13 cellular contexts compared by ENCODE assay signal in genomic region chr5:58407042-58407709, GRCh38. TPM values are rescaled to one million over a fixed set of nuclear protein-coding genes. Genes with fewer than 3 reads are reported as not detected.
DNase-seq lines count a peak whose midpoint lies in the region; ATAC-seq, FAIRE-seq and TF ChIP-seq lines count a peak whose summit lies in the region.
"Had no signal": no experiment of that assay in that cellular context is flagged by ENCODE, and none has a peak within 500 bp of the region (broad histone marks: within the 10 kb centered on the region; RNA-seq: fewer than 3 reads in every experiment).

No MANE protein-coding gene starts in this region.

- no peak overlapping the region for H3K56ac ChIP-seq in IMR-90 (ENCODE audit: extremely low read depth, insufficient read depth, low read length)

- peak overlapping the region; percentile 67; the same call in 1 of the 2 replicates for H3K4ac ChIP-seq in IMR-90 (ENCODE audit: low read depth, low read length)

- no peaks in the 10 kb centered on the region for H3K79me2 ChIP-seq in keratinocyte (ENCODE audit: control insufficient read depth, insufficient read depth, low read length)

- CTCF ChIA-PET in IMR-90 (lab: Yijun Ruan, JAX): no interaction called here
- CTCF ChIA-PET in CD4-positive, alpha-beta T cell (lab: Charles Lee): no interaction called here

- dilution Hi-C loops in IMR-90 (cut with HindIII; ENCODE audit: low sequenced_read_pairs, unreplicated experiment) (no loop called here), keratinocyte (cut with MboI; ENCODE audit: extremely low pct_ligation_motif_present, low sequenced_read_pairs) (no loop called here)

- ATAC-seq in IMR-90 (ENCODE audit: low read depth): peak; percentile 77
- ATAC-seq in CD4-positive, alpha-beta T cell (ENCODE audit: poor library complexity): no peak
- ATAC-seq in GM18861 (IDR thresholded peaks at IDR 0.05; ENCODE audit: unreplicated experiment): no peak

- H3K14ac ChIP-seq in IMR-90 (replicated peaks; ENCODE audit: low read depth, low read length): peak overlapping the region; percentile 49; the same call in 1 of the 2 replicates

- peaks cover 4% of the 10 kb centered on the region; the same call in 1 of the 2 replicates for H3K4me1 ChIP-seq in IMR-90 (ENCODE audit: control insufficient read depth, insufficient read depth, low read length)
- H3K4me1 ChIP-seq in keratinocyte (ENCODE audit: control insufficient read depth, extremely low read depth, insufficient read depth, low read length): peaks cover 76% of the 10 kb centered on the region
- H3K4me1 ChIP-seq: testis had no signal

- H2AK9ac ChIP-seq in IMR-90 (replicated peaks; ENCODE audit: low read depth, low read length, poor library complexity): no peak overlapping the region

- no TSS peak for BruUV-seq in IMR-90 (replicated peaks; lab: Mats Ljungman, UMichigan)

- H2BK5ac ChIP-seq in IMR-90 (ENCODE audit: low read depth, low read length, poor library complexity, severe bottlenecking): peak overlapping the region; percentile 89

- peak overlapping the region; percentile 69 for H2AFZ ChIP-seq in IMR-90 (replicated peaks; ENCODE audit: low read length, poor library complexity)
- peak overlapping the region; percentile 54 for H2AFZ ChIP-seq in keratinocyte (ENCODE audit: control insufficient read depth, low read length)

- FAIRE-seq in keratinocyte (lab: Jason Lieb, UNC): peak; percentile 87

- H2BK120ac ChIP-seq in IMR-90 (ENCODE audit: low read depth, low read length): peak overlapping the region; percentile 77

- DNase-seq in AG09309 (ENCODE audit: low read depth) (peak; percentile 35), IMR-90 (peak; percentile 88), cardiac fibroblast (ENCODE audit: low read depth in 2 of 2) (peak; percentile 25 to 82), keratinocyte (ENCODE audit: low read depth, low spot score) (no peak), WERI-Rb-1 (no peak)
- DNase-seq in CD4-positive, alpha-beta T cell: no peak
- no peak for DNase-seq in activated T-helper 1 cell treated with anti-CD3 and anti-CD28 coated beads, Interleukin-12 subunit alpha, Interleukin-12 subunit beta, Interleukin-2, Interleukin-4 antibody, amounts not matched to agents 30 ng/mL and 10 ng/mL and 1 ng/mL, durations not matched to agents 14 hours and 24 hours and 36 hours (ENCODE audit: low spot score)
- DNase-seq: activated B cell treated with CpG ODN at 0.5 μM for 24 hours, NCI-H2227 treated with DMSO at 0.1 percent for 48 hours, SHP77, testis had no signal

- H3K27me3 ChIP-seq in IMR-90 (ENCODE audit: control insufficient read depth, insufficient read depth, low read length) (no peaks in the 10 kb centered on the region), keratinocyte (ENCODE audit: control insufficient read depth, extremely low read depth, insufficient read depth, low read length) (no peaks in the 10 kb centered on the region), WERI-Rb-1 (ENCODE audit: insufficient read depth, low read depth, severe bottlenecking) (no peaks in the 10 kb centered on the region)
- no peaks in the 10 kb centered on the region for H3K27me3 ChIP-seq in CD4-positive, alpha-beta T cell (ENCODE audit: control insufficient read depth, insufficient read depth, low read length)
- H3K27me3 ChIP-seq: testis had no signal

- TF ChIP-seq CTCF in AG09309 (IDR thresholded peaks at IDR 0.05; ENCODE audit: control insufficient read depth, insufficient read depth, low read depth, low read length, missing control alignments) (no peak), IMR-90 (conservative IDR thresholded peaks at IDR 0.05; ENCODE audit: low read depth, low read length) (no peak), cardiac fibroblast (IDR thresholded peaks at IDR 0.05; ENCODE audit: low read depth, low read length) (no peak), keratinocyte (optimal IDR thresholded peaks at IDR 0.05 in 1 of 3, IDR thresholded peaks at IDR 0.05 in 1 of 3, conservative IDR thresholded peaks at IDR 0.05 in 1 of 3; ENCODE audit: extremely low read depth in 1 of 3, insufficient read depth in 2 of 3, low read length in 3 of 3) (no peak), WERI-Rb-1 (IDR thresholded peaks at IDR 0.05; ENCODE audit: low read depth, low read length) (no peak)
- TF ChIP-seq CTCF in CD4-positive, alpha-beta T cell (IDR thresholded peaks at IDR 0.05): no peak

- H4K8ac ChIP-seq in IMR-90 (ENCODE audit: low read depth in 2 of 2, low read length in 2 of 2): peak overlapping the region in 1 of 2 experiments; percentile 59; a peak in 2 of 4 replicates

- POLR2A ChIA-PET in IMR-90 (lab: Charles Lee; ENCODE audit: unreplicated experiment): interaction anchor here (0.6 kb wide), 1 partner anchor 43 kb away, joined by 4 read pairs; no protein-coding TSS in a partner anchor
- POLR2A ChIA-PET in CD4-positive, alpha-beta T cell (lab: Charles Lee): no interaction called here

- no peak overlapping the region; the same call in 1 of the 2 replicates for H3K9ac ChIP-seq in IMR-90 (ENCODE audit: low read depth, low read length)
- H3K9ac ChIP-seq in keratinocyte (ENCODE audit: control insufficient read depth, extremely low read depth, insufficient read depth, low read length): no peak overlapping the region

- H4K91ac ChIP-seq in IMR-90 (ENCODE audit: insufficient read depth, low read depth, low read length): peak overlapping the region; percentile 68

- H3K9me1 ChIP-seq in IMR-90 (ENCODE audit: insufficient read depth, low read length) (peaks cover 4% of the 10 kb centered on the region), keratinocyte (ENCODE audit: control insufficient read depth, extremely low read depth, insufficient read depth, low read length) (no peaks in the 10 kb centered on the region)

- H3K36me3 Mint-ChIP-seq in CD4-positive, alpha-beta T cell (ENCODE audit: low read depth): no peaks in the 10 kb centered on the region
- H3K36me3 Mint-ChIP-seq in activated T-helper 1 cell treated with anti-CD3 and anti-CD28 coated beads, Interleukin-12 subunit alpha, Interleukin-12 subunit beta, Interleukin-2, Interleukin-4 antibody, amounts not matched to agents 30 ng/mL and 10 ng/mL and 1 ng/mL, durations not matched to agents 14 hours and 24 hours and 36 hours (ENCODE audit: low read depth): no peaks in the 10 kb centered on the region
- H3K36me3 Mint-ChIP-seq: CD14-positive monocyte had no signal

- H2AK5ac ChIP-seq in IMR-90 (ENCODE audit: low read depth, low read length): 0 out of 2 replicates have a peak overlapping the region, but pooled peaks have one; percentile 14

- no peaks in the 10 kb centered on the region for H3K79me1 ChIP-seq in IMR-90 (ENCODE audit: low read depth in 1 of 2, low read length in 2 of 2)

- no peaks in the 10 kb centered on the region for H3K9me3 ChIP-seq in IMR-90 (ENCODE audit: control insufficient read depth, insufficient read depth, low read length)
- H3K9me3 ChIP-seq in keratinocyte (ENCODE audit: control insufficient read depth, low read depth, low read length): no peaks in the 10 kb centered on the region
- no peaks in the 10 kb centered on the region for H3K9me3 ChIP-seq in CD4-positive, alpha-beta T cell (ENCODE audit: control insufficient read depth, low read length)
- H3K9me3 ChIP-seq in WERI-Rb-1 (ENCODE audit: severe bottlenecking): no peaks in the 10 kb centered on the region
- H3K9me3 ChIP-seq: testis had no signal

- H3K4me2 ChIP-seq in IMR-90 (ENCODE audit: low read depth, low read length) (peak overlapping the region; percentile 73; the same call in 1 of the 2 replicates), keratinocyte (ENCODE audit: control insufficient read depth, extremely low read depth, insufficient read depth, low read depth, low read length) (peak overlapping the region; percentile 76)

- H4K5ac ChIP-seq in IMR-90 (ENCODE audit: low read depth, low read length): 0 out of 2 replicates have a peak overlapping the region, but pooled peaks have one; percentile 35

- H3K36me3 ChIP-seq in IMR-90 (ENCODE audit: control insufficient read depth, insufficient read depth, low read length): no peaks in the 10 kb centered on the region
- no peaks in the 10 kb centered on the region for H3K36me3 ChIP-seq in keratinocyte (ENCODE audit: control insufficient read depth in 2 of 2, extremely low read depth in 1 of 2, insufficient read depth in 2 of 2, low read length in 2 of 2)
- no peaks in the 10 kb centered on the region for H3K36me3 ChIP-seq in WERI-Rb-1

- no peak for TF ChIP-seq POLR2A in IMR-90 (IDR thresholded peaks at IDR 0.05; ENCODE audit: low read depth, low read length)

- WGBS in IMR-90 (ENCODE audit: extremely low coverage in 2 of 2, insufficient read length in 1 of 2), 2 experiments: no CpG with 5 or more reads among the region's 1 CpG

- peak overlapping the region; percentile 72 for H2BK20ac ChIP-seq in IMR-90 (ENCODE audit: low read depth, low read length)

- H4K20me1 ChIP-seq in IMR-90 (ENCODE audit: insufficient read depth, low read length): no peaks in the 10 kb centered on the region
- H4K20me1 ChIP-seq in keratinocyte (ENCODE audit: control insufficient read depth, extremely low read depth, insufficient read depth, low read length): no peaks in the 10 kb centered on the region

- H3K23ac ChIP-seq in IMR-90 (ENCODE audit: low read depth, low read length): peak overlapping the region; percentile 46; the same call in 1 of the 2 replicates

- H3K4me3 ChIP-seq in AG09309 (ENCODE audit: control insufficient read depth, low read depth, low read length): no peak overlapping the region
- H3K4me3 ChIP-seq in IMR-90 (ENCODE audit: insufficient read depth, low read depth, low read length): no peak overlapping the region
- no peak overlapping the region for H3K4me3 ChIP-seq in cardiac fibroblast (replicated peaks in 1 of 2; ENCODE audit: low read depth in 2 of 2, low read length in 2 of 2)
- peak overlapping the region in 1 of 3 experiments; percentile 16 for H3K4me3 ChIP-seq in keratinocyte (ENCODE audit: control insufficient read depth in 2 of 3, extremely low read depth in 1 of 3, insufficient read depth in 2 of 3, low read depth in 1 of 3, low read length in 3 of 3)
- no peak overlapping the region for H3K4me3 ChIP-seq in WERI-Rb-1 (ENCODE audit: low read depth, low read length)
- H3K4me3 ChIP-seq: testis had no signal

- H3K27ac ChIP-seq in IMR-90 (ENCODE audit: insufficient read depth, low read length) (peak overlapping the region; percentile 4), keratinocyte (ENCODE audit: control insufficient read depth, insufficient read depth, low read length) (peak overlapping the region; percentile 67), WERI-Rb-1 (no peak overlapping the region)
- no peak overlapping the region for H3K27ac ChIP-seq in CD4-positive, alpha-beta T cell (ENCODE audit: low read depth, low read length)
- H3K27ac ChIP-seq: testis had no signal

- in situ Hi-C loops in IMR-90 (cut with MboI; ENCODE audit: low sequenced_read_pairs): no loop called here

- H3K27me3 Mint-ChIP-seq in CD4-positive, alpha-beta T cell: peaks cover 12% of the 10 kb centered on the region
- peaks cover 2% of the 10 kb centered on the region for H3K27me3 Mint-ChIP-seq in activated T-helper 1 cell treated with anti-CD3 and anti-CD28 coated beads, Interleukin-12 subunit alpha, Interleukin-12 subunit beta, Interleukin-2, Interleukin-4 antibody, amounts not matched to agents 30 ng/mL and 10 ng/mL and 1 ng/mL, durations not matched to agents 14 hours and 24 hours and 36 hours (ENCODE audit: insufficient read depth)

- no peaks in the 10 kb centered on the region for H3K9me3 Mint-ChIP-seq in CD4-positive, alpha-beta T cell
- no peaks in the 10 kb centered on the region for H3K9me3 Mint-ChIP-seq in activated T-helper 1 cell treated with anti-CD3 and anti-CD28 coated beads, Interleukin-12 subunit alpha, Interleukin-12 subunit beta, Interleukin-2, Interleukin-4 antibody, amounts not matched to agents 30 ng/mL and 10 ng/mL and 1 ng/mL, durations not matched to agents 14 hours and 24 hours and 36 hours
- H3K9me3 Mint-ChIP-seq: activated B cell treated with CpG ODN at 0.5 μM for 24 hours, CD14-positive monocyte had no signal

- H3K4me3 Mint-ChIP-seq in CD4-positive, alpha-beta T cell: no peak overlapping the region
- H3K4me3 Mint-ChIP-seq in activated T-helper 1 cell treated with anti-CD3 and anti-CD28 coated beads, Interleukin-12 subunit alpha, Interleukin-12 subunit beta, Interleukin-2, Interleukin-4 antibody, amounts not matched to agents 30 ng/mL and 10 ng/mL and 1 ng/mL, durations not matched to agents 14 hours and 24 hours and 36 hours: no peak overlapping the region
- H3K4me3 Mint-ChIP-seq: activated B cell treated with CpG ODN at 0.5 μM for 24 hours, CD14-positive monocyte had no signal

- H3K27ac Mint-ChIP-seq in CD4-positive, alpha-beta T cell: no peak overlapping the region
- H3K27ac Mint-ChIP-seq in activated T-helper 1 cell treated with anti-CD3 and anti-CD28 coated beads, Interleukin-12 subunit alpha, Interleukin-12 subunit beta, Interleukin-2, Interleukin-4 antibody, amounts not matched to agents 30 ng/mL and 10 ng/mL and 1 ng/mL, durations not matched to agents 14 hours and 24 hours and 36 hours: no peak overlapping the region
- H3K27ac Mint-ChIP-seq: activated B cell treated with CpG ODN at 0.5 μM for 24 hours, CD14-positive monocyte had no signal

- H3K4me1 Mint-ChIP-seq in CD4-positive, alpha-beta T cell (ENCODE audit: low read depth): no peaks in the 10 kb centered on the region
- H3K4me1 Mint-ChIP-seq in activated T-helper 1 cell treated with anti-CD3 and anti-CD28 coated beads, Interleukin-12 subunit alpha, Interleukin-12 subunit beta, Interleukin-2, Interleukin-4 antibody, amounts not matched to agents 30 ng/mL and 10 ng/mL and 1 ng/mL, durations not matched to agents 14 hours and 24 hours and 36 hours (ENCODE audit: low read depth): no peaks in the 10 kb centered on the region
- H3K4me1 Mint-ChIP-seq: activated B cell treated with CpG ODN at 0.5 μM for 24 hours had no signal

- 0 out of 3 replicates have a peak overlapping the region, but pooled peaks have one; percentile 68 for H2BK15ac ChIP-seq in IMR-90 (ENCODE audit: low read depth, low read length)

- intact Hi-C loops in IMR-90 (cut with micrococcal nuclease): no loop called here
- intact Hi-C loops in CD4-positive, alpha-beta T cell (cut with DNase I, micrococcal nuclease): no loop called here
- intact Hi-C loops in activated T-helper 1 cell treated with anti-CD3 and anti-CD28 coated beads, Interleukin-12 subunit alpha, Interleukin-12 subunit beta, Interleukin-2, Interleukin-4 antibody, amounts not matched to agents 30 ng/mL and 10 ng/mL and 1 ng/mL, durations not matched to agents 14 hours and 24 hours and 36 hours (cut with micrococcal nuclease): no loop called here

- H3K18ac ChIP-seq in IMR-90 (ENCODE audit: low read depth, low read length): peak overlapping the region; percentile 83; the same call in 1 of the 2 replicates

- no peak for TF ChIP-seq RAD21 in IMR-90 (IDR thresholded peaks at IDR 0.05; ENCODE audit: low read length)

RNA-seq across cellular contexts. Expression of gene PLK2, which starts 52.7 kb away (rescaled TPM):
- total RNA-seq in IMR-90 (2012; rRNA removed): 322 and 337 TPM in 2 replicates
- polyA plus RNA-seq in IMR-90 (2012; rRNA removed): 129 and 145 TPM in 2 replicates
- polyA plus RNA-seq in IMR-90 (2012; cell fraction: cytosol; rRNA removed): 73.7 and 140 TPM in 2 replicates
- 303 and 325 TPM in 2 replicates for polyA plus RNA-seq in IMR-90 (2012; cell fraction: nucleus; rRNA removed; ENCODE audit: low replicate concordance)
- polyA plus RNA-seq in keratinocyte: 178 to 295 TPM (median 294 TPM) in 3 replicates
- 348 TPM for polyA plus RNA-seq in keratinocyte (2011; ENCODE audit: low read depth)
- 127 and 157 TPM in 2 replicates for polyA plus RNA-seq in keratinocyte (2011; cell fraction: cytosol; rRNA removed)
- 454 and 553 TPM in 2 replicates for polyA plus RNA-seq in keratinocyte (2011; cell fraction: nucleus; rRNA removed)
- polyA plus RNA-seq in keratinocyte (2012; ENCODE audit: low replicate concordance): 179 and 228 TPM in 2 replicates
- polyA minus RNA-seq in keratinocyte: 214 to 563 TPM (median 490 TPM) in 3 replicates
- polyA minus RNA-seq in keratinocyte (2011; cell fraction: cytosol; rRNA and poly(A)+ RNA removed): 680 TPM
- polyA minus RNA-seq in keratinocyte (2011; cell fraction: nucleus; rRNA and poly(A)+ RNA removed): 876 and 1,175 TPM in 2 replicates
- 10 to 100 TPM; 57.2 to 59.7 TPM for total RNA-seq in CD4-positive, alpha-beta T cell
- total RNA-seq in activated T-helper 1 cell treated with anti-CD3 and anti-CD28 coated beads, Interleukin-12 subunit alpha, Interleukin-12 subunit beta, Interleukin-2, Interleukin-4 antibody, amounts not matched to agents 30 ng/mL and 10 ng/mL and 1 ng/mL, durations not matched to agents 14 hours and 24 hours and 36 hours: 37.4 and 39.1 TPM in 2 replicates

Comparison
In these comparisons a context has a peak if more than half of its experiments do, and no peak if none do; other contexts are left out.
1. DNase-seq: peak in AG09309 (single experiment), IMR-90 (single experiment) and cardiac fibroblast (2 of 2); none in keratinocyte (single experiment), CD4-positive, alpha-beta T cell (0 of 10), activated T-helper 1 cell treated with anti-CD3 and anti-CD28 coated beads, Interleukin-12 subunit alpha, Interleukin-12 subunit beta, Interleukin-2, Interleukin-4 antibody, amounts not matched to agents 30 ng/mL and 10 ng/mL and 1 ng/mL, durations not matched to agents 14 hours and 24 hours and 36 hours (single experiment) and WERI-Rb-1 (single experiment).
2. H3K27ac ChIP-seq: peak in IMR-90 (single experiment) and keratinocyte (single experiment); none in CD4-positive, alpha-beta T cell (single experiment) and WERI-Rb-1 (single experiment).